ENCODE assay signal across 13 cellular contexts in genomic region chr9:81562221-81563019, GRCh38.
A peak's percentile ranks its signal among the peaks of the same experiment; 100 is the strongest.
DNase-seq lines count a peak whose midpoint lies in the region; ATAC-seq lines count a peak whose summit lies in the region.
"Had no signal": no experiment of that assay in that cellular context is flagged by ENCODE, and none has a peak within 500 bp of the region (broad histone marks: within the 10 kb centered on the region; RNA-seq: fewer than 3 reads in every experiment).

No MANE protein-coding gene starts in this region.

- H4K91ac ChIP-seq in trophoblast cell (ENCODE audit: low read depth, low read length): peak overlapping the region; percentile 39

- peak overlapping the region; percentile 75 for H3K27ac ChIP-seq in trophoblast cell (ENCODE audit: low read depth, low read length)
- H3K27ac ChIP-seq: KMS-11, suprapubic skin had no signal

- H3K36me3 ChIP-seq in trophoblast cell (ENCODE audit: control insufficient read depth in 1 of 2, insufficient read depth in 2 of 2, low read length in 2 of 2): no peaks in the 10 kb centered on the region
- H3K36me3 ChIP-seq: suprapubic skin had no signal

- peaks cover 2% of the 10 kb centered on the region for H3K79me2 ChIP-seq in trophoblast cell (ENCODE audit: control insufficient read depth, insufficient read depth, low read length, poor library complexity)

- peaks cover 33 to 37% of the 10 kb centered on the region in 2 experiments for H3K4me1 ChIP-seq in trophoblast cell (ENCODE audit: control insufficient read depth in 1 of 2, insufficient read depth in 2 of 2, low read length in 2 of 2)

- H4K8ac ChIP-seq in trophoblast cell (ENCODE audit: low read depth, low read length): peak overlapping the region; percentile 27

- H2BK5ac ChIP-seq in trophoblast cell (ENCODE audit: low read depth, low read length, poor library complexity): peak overlapping the region; percentile 70

- peak; percentile 97 for DNase-seq in EL
- peak; percentile 50 for DNase-seq in T1000 (lab: John Stamatoyannopoulos, UW)
- peak; percentile 97 for DNase-seq in glomerular visceral epithelial cell (ENCODE audit: extremely low spot score)
- peak; percentile 96 for DNase-seq in trophoblast cell
- DNase-seq in NCI-H69 (lab: John Stamatoyannopoulos, UW): no peak
- no peak for DNase-seq in NCI-H2081 (lab: John Stamatoyannopoulos, UW)
- no peak for DNase-seq in mesenteric fat pad (ENCODE audit: low spot score)
- DNase-seq: activated B cell treated with CpG ODN at 0.5 μM for 24 hours; activated naive CD4-positive, alpha-beta T cell; NK-92 treated with Interleukin-12 subunit alpha and Interleukin-12 subunit beta, amount 100 ng/mL, for 24 hours had no signal

- no peak overlapping the region for H2BK12ac ChIP-seq in trophoblast cell (ENCODE audit: low read length)

- no peak overlapping the region for H3K4ac ChIP-seq in trophoblast cell (ENCODE audit: low read depth, low read length)

- peak overlapping the region; percentile 56 for H2BK120ac ChIP-seq in trophoblast cell (ENCODE audit: insufficient read depth, low read length, poor library complexity)

- no peak overlapping the region for H2AK5ac ChIP-seq in trophoblast cell (ENCODE audit: low read length)

- peak overlapping the region; percentile 17 for H3K14ac ChIP-seq in trophoblast cell (ENCODE audit: low read length)

- H3K18ac ChIP-seq in trophoblast cell (ENCODE audit: low read length): peak overlapping the region; percentile 58

- peaks cover 34% of the 10 kb centered on the region for H3K79me1 ChIP-seq in trophoblast cell (ENCODE audit: low read length)

- ATAC-seq in HG02571 (IDR thresholded peaks at IDR 0.05; ENCODE audit: unreplicated experiment): no peak

- H3K4me3 ChIP-seq in trophoblast cell (ENCODE audit: low read depth, low read length): no peak overlapping the region
- H3K4me3 ChIP-seq: suprapubic skin had no signal

- no peak overlapping the region for H3K4me2 ChIP-seq in trophoblast cell (ENCODE audit: low read length)
- H3K4me2 ChIP-seq: KMS-11 had no signal

- no peak overlapping the region for H4K12ac ChIP-seq in trophoblast cell (ENCODE audit: low read depth, low read length)

- WGBS in trophoblast cell (ENCODE audit: extremely low coverage, insufficient coverage, insufficient read length): no CpG with 5 or more reads among the region's 10 CpGs

- H2AFZ ChIP-seq in trophoblast cell (ENCODE audit: insufficient read depth, low read length, poor library complexity): no peak overlapping the region

- H3K9me3 ChIP-seq in trophoblast cell (ENCODE audit: insufficient read depth, low read depth, low read length): no peaks in the 10 kb centered on the region
- H3K9me3 ChIP-seq: suprapubic skin had no signal

- no peak overlapping the region for H3K9ac ChIP-seq in trophoblast cell (ENCODE audit: low read length)
- H3K9ac ChIP-seq: KMS-11 had no signal

- no peak overlapping the region for H3K23ac ChIP-seq in trophoblast cell (ENCODE audit: low read length)

- H3K27me3 ChIP-seq in trophoblast cell (ENCODE audit: insufficient read depth, low read length): no peaks in the 10 kb centered on the region
- H3K27me3 ChIP-seq: suprapubic skin had no signal

Comparison
In these comparisons a context has a peak if more than half of its experiments do, and no peak if none do; other contexts are left out.
1. DNase-seq: peak in EL (single experiment), T1000 (single experiment), glomerular visceral epithelial cell (single experiment) and trophoblast cell (2 of 2); none in NCI-H69 (single experiment), NCI-H2081 (0 of 2) and mesenteric fat pad (single experiment).